17 cellular contexts compared by ENCODE assay signal in genomic region chrX:110089656-110090404, GRCh38.
DNase-seq lines count a peak whose midpoint lies in the region; ATAC-seq, FAIRE-seq and TF ChIP-seq lines count a peak whose summit lies in the region.
"Had no signal": no experiment of that assay in that cellular context is flagged by ENCODE, and none has a peak within 500 bp of the region (broad histone marks: within the 10 kb centered on the region; RNA-seq: fewer than 3 reads in every experiment).

No MANE protein-coding gene starts in this region.

- H3K36me3 Mint-ChIP-seq in astrocyte (ENCODE audit: low read depth, unreplicated experiment) (no peaks in the 10 kb centered on the region), neural progenitor cell (peaks cover 21% of the 10 kb centered on the region)
- peaks cover 0 to 23% (median 14%) of the 10 kb centered on the region in 5 donors for H3K36me3 Mint-ChIP-seq in naive thymus-derived CD4-positive, alpha-beta T cell

- intact Hi-C loops in naive thymus-derived CD4-positive, alpha-beta T cell (cut with micrococcal nuclease) = no loop called here

- FAIRE-seq in astrocyte (lab: Jason Lieb, UNC) = peak; percentile 98

- no peak overlapping the region for H3K27ac ChIP-seq in astrocyte (ENCODE audit: low read depth, low read length)
- no peak overlapping the region for H3K27ac ChIP-seq in naive thymus-derived CD4-positive, alpha-beta T cell (ENCODE audit: low read depth, low read length)
- no peak overlapping the region for H3K27ac ChIP-seq in neural progenitor cell
- H3K27ac ChIP-seq: skin epidermis, suprapubic skin had no signal

- H3F3A ChIP-seq in neural progenitor cell (ENCODE audit: low read depth) = no peaks in the 10 kb centered on the region

- H3K79me2 ChIP-seq in astrocyte (ENCODE audit: insufficient read depth, low read length) = no peaks in the 10 kb centered on the region
- H3K79me2 ChIP-seq in neural progenitor cell (ENCODE audit: low read depth) = no peaks in the 10 kb centered on the region

- H2AFZ ChIP-seq in astrocyte (ENCODE audit: low read depth, low read length) (no peak overlapping the region), neural progenitor cell (replicated peaks) (no peak overlapping the region)

- POLR2A ChIA-PET in naive thymus-derived CD4-positive, alpha-beta T cell (lab: Charles Lee) = no interaction called here

- CTCF ChIA-PET in naive thymus-derived CD4-positive, alpha-beta T cell (lab: Charles Lee) = no interaction called here

- H3K4me2 ChIP-seq in astrocyte (ENCODE audit: low read length) (no peak overlapping the region), neural progenitor cell (no peak overlapping the region)

- H3K36me3 ChIP-seq in astrocyte (ENCODE audit: insufficient read depth, low read length) = no peaks in the 10 kb centered on the region
- no peaks in the 10 kb centered on the region for H3K36me3 ChIP-seq in naive thymus-derived CD4-positive, alpha-beta T cell (ENCODE audit: control insufficient read depth in 2 of 3, insufficient read depth in 3 of 3, low read length in 3 of 3)
- H3K36me3 ChIP-seq in neural progenitor cell = no peaks in the 10 kb centered on the region
- H3K36me3 ChIP-seq: suprapubic skin had no signal

- H4K20me1 ChIP-seq in astrocyte (ENCODE audit: insufficient read depth, low read length) = no peaks in the 10 kb centered on the region
- H4K20me1 ChIP-seq in neural progenitor cell (ENCODE audit: low read depth) = no peaks in the 10 kb centered on the region

- H3K4me3 ChIP-seq in astrocyte (ENCODE audit: insufficient read depth, low read depth, low read length) (no peak overlapping the region), neural progenitor cell (no peak overlapping the region)
- no peak overlapping the region for H3K4me3 ChIP-seq in naive thymus-derived CD4-positive, alpha-beta T cell (ENCODE audit: low read length)
- H3K4me3 ChIP-seq: skin epidermis, suprapubic skin had no signal

- H3K4me3 Mint-ChIP-seq in astrocyte (ENCODE audit: unreplicated experiment) = no peak overlapping the region
- H3K4me3 Mint-ChIP-seq in naive thymus-derived CD4-positive, alpha-beta T cell = no peak overlapping the region
- H3K4me3 Mint-ChIP-seq in neural progenitor cell = no peak overlapping the region
- H3K4me3 Mint-ChIP-seq: brain; CD8-positive, alpha-beta T cell; endodermal cell; neural crest cell had no signal

- H3K27ac Mint-ChIP-seq in astrocyte (ENCODE audit: unreplicated experiment) = no peak overlapping the region
- H3K27ac Mint-ChIP-seq in naive thymus-derived CD4-positive, alpha-beta T cell = no peak overlapping the region
- H3K27ac Mint-ChIP-seq in neural progenitor cell = no peak overlapping the region
- H3K27ac Mint-ChIP-seq: CD8-positive, alpha-beta T cell; endodermal cell had no signal

- H3K27me3 Mint-ChIP-seq in astrocyte (ENCODE audit: low read depth, unreplicated experiment) = no peaks in the 10 kb centered on the region
- H3K27me3 Mint-ChIP-seq in naive thymus-derived CD4-positive, alpha-beta T cell = no peaks in the 10 kb centered on the region
- peaks cover 4% of the 10 kb centered on the region for H3K27me3 Mint-ChIP-seq in neural progenitor cell (ENCODE audit: insufficient read depth, low read depth)

- H3K9ac ChIP-seq in astrocyte (ENCODE audit: low read length) = no peak overlapping the region
- H3K9ac ChIP-seq in neural progenitor cell = no peak overlapping the region

- H3K4me1 ChIP-seq in astrocyte (ENCODE audit: insufficient read depth, low read length) = peaks cover 23% of the 10 kb centered on the region
- H3K4me1 ChIP-seq in naive thymus-derived CD4-positive, alpha-beta T cell (ENCODE audit: control insufficient read depth in 2 of 2, insufficient read depth in 2 of 2, low read length in 2 of 2) = no peaks in the 10 kb centered on the region
- H3K4me1 ChIP-seq in neural progenitor cell = no peaks in the 10 kb centered on the region

- H3K27me3 ChIP-seq in astrocyte (ENCODE audit: insufficient read depth, low read length) (no peaks in the 10 kb centered on the region), neural progenitor cell (no peaks in the 10 kb centered on the region)
- no peaks in the 10 kb centered on the region for H3K27me3 ChIP-seq in naive thymus-derived CD4-positive, alpha-beta T cell (ENCODE audit: control insufficient read depth in 2 of 2, insufficient read depth in 2 of 2, low read length in 2 of 2)
- H3K27me3 ChIP-seq: suprapubic skin had no signal

- DNase-seq in GDM1 (lab: John Stamatoyannopoulos, UW) (peak; percentile 70), NOMO-1 (lab: John Stamatoyannopoulos, UW; ENCODE audit: unreplicated experiment in 2 of 2) (peak; percentile 53 to 65), astrocyte (ENCODE audit: low read depth) (peak; percentile 17), SHP77 (lab: John Stamatoyannopoulos, UW) (no peak), neural progenitor cell (ENCODE audit: low spot score) (no peak), NCI-H1436 treated with DMSO at 0.1 percent for 48 hours (lab: John Stamatoyannopoulos, UW) (no peak), AG20443 (ENCODE audit: low spot score) (no peak)
- DNase-seq in naive thymus-derived CD4-positive, alpha-beta T cell = no peak
- DNase-seq: CD8-positive, alpha-beta T cell; endodermal cell; NCI-H1694 treated with DMSO at 0.1 percent for 48 hours; NCI-H82; SW 1271 had no signal

- H3K9me3 ChIP-seq in astrocyte (ENCODE audit: insufficient read depth, low read depth, low read length) (no peaks in the 10 kb centered on the region), neural progenitor cell (ENCODE audit: low read depth) (no peaks in the 10 kb centered on the region)
- no peaks in the 10 kb centered on the region for H3K9me3 ChIP-seq in naive thymus-derived CD4-positive, alpha-beta T cell (ENCODE audit: control insufficient read depth in 2 of 3, low read length in 3 of 3)
- H3K9me3 ChIP-seq: suprapubic skin had no signal

- ATAC-seq in naive thymus-derived CD4-positive, alpha-beta T cell = peak; percentile 44
- ATAC-seq: CD8-positive, alpha-beta T cell had no signal

- TF ChIP-seq CTCF in astrocyte (IDR thresholded peaks at IDR 0.05; ENCODE audit: insufficient read depth, low read depth, low read length) (no peak), neural progenitor cell (IDR thresholded peaks at IDR 0.05) (no peak)

- H3K9me3 Mint-ChIP-seq in astrocyte (ENCODE audit: unreplicated experiment) = peaks cover 3% of the 10 kb centered on the region
- peaks cover 0 to 4% (median 0%) of the 10 kb centered on the region in 11 donors for H3K9me3 Mint-ChIP-seq in naive thymus-derived CD4-positive, alpha-beta T cell
- peaks cover 25% of the 10 kb centered on the region for H3K9me3 Mint-ChIP-seq in neural progenitor cell
- H3K9me3 Mint-ChIP-seq: CD8-positive, alpha-beta T cell had no signal

- H3K4me1 Mint-ChIP-seq in astrocyte (ENCODE audit: low read depth, unreplicated experiment) = peaks cover 25% of the 10 kb centered on the region
- H3K4me1 Mint-ChIP-seq in naive thymus-derived CD4-positive, alpha-beta T cell = peaks cover 9 to 32% (median 18%) of the 10 kb centered on the region in 7 donors
- no peaks in the 10 kb centered on the region for H3K4me1 Mint-ChIP-seq in neural progenitor cell
- H3K4me1 Mint-ChIP-seq: neural crest cell had no signal

Comparison
In these comparisons a context has a peak if more than half of its experiments do, and no peak if none do; other contexts are left out.
1. DNase-seq: peak in GDM1 (single experiment), NOMO-1 (2 of 2) and astrocyte (single experiment); none in naive thymus-derived CD4-positive, alpha-beta T cell (0 of 9), SHP77 (0 of 2), neural progenitor cell (single experiment), NCI-H1436 treated with DMSO at 0.1 percent for 48 hours (single experiment) and AG20443 (single experiment).